In genomic region chr17:28466521-28467048, GRCh38 we compare ENCODE assay signal across 1 cellular context.
TF ChIP-seq lines count a peak whose summit lies in the region.

No MANE protein-coding gene starts in this region.

TF ChIP-seq in K562, 482 proteins besides CTCF, POLR2A, EP300 and RAD21 (continued from another document and continues in another):
- TF ChIP-seq RNF219 (CRISPR knock-in tag; IDR thresholded peaks at IDR 0.05) = no peak
- TF ChIP-seq MXI1 (IDR thresholded peaks at IDR 0.05; ENCODE audit: low read depth, low read length) = no peak
- no peak for TF ChIP-seq U2AF1 (optimal IDR thresholded peaks at IDR 0.05; ENCODE audit: low read depth, low read length)
- no peak for TF ChIP-seq ZNF316 (IDR thresholded peaks at IDR 0.05)
- TF ChIP-seq BACH1 (tag; IDR thresholded peaks at IDR 0.05) = no peak
- TF ChIP-seq ATF3 (IDR thresholded peaks at IDR 0.05) = peak; percentile 52; the same call in 1 of the 2 replicates
- TF ChIP-seq ATF3 (CRISPR knock-in tag; conservative IDR thresholded peaks at IDR 0.05) = no peak
- peak; percentile 44; the same call in 1 of the 2 replicates for TF ChIP-seq ZNF766 (CRISPR knock-in tag; conservative IDR thresholded peaks at IDR 0.05)
- TF ChIP-seq HEY1 (CRISPR knock-in tag; IDR thresholded peaks at IDR 0.05; ENCODE audit: borderline replicate concordance) = no peak
- TF ChIP-seq HDAC3 (IDR thresholded peaks at IDR 0.05; ENCODE audit: borderline replicate concordance, partially characterized antibody) = no peak
- no peak for TF ChIP-seq XRCC4 (IDR thresholded peaks at IDR 0.05; ENCODE audit: extremely low read depth, insufficient read depth, insufficient read length)
- TF ChIP-seq JUN (IDR thresholded peaks at IDR 0.05; ENCODE audit: borderline replicate concordance, low read depth, low read length) = no peak
- TF ChIP-seq JUN (CRISPR knock-in tag; IDR thresholded peaks at IDR 0.05; ENCODE audit: borderline replicate concordance) = no peak
- no peak for TF ChIP-seq USF2 (CRISPR knock-in tag; IDR thresholded peaks at IDR 0.05)
- TF ChIP-seq HOMEZ (CRISPR knock-in tag; IDR thresholded peaks at IDR 0.05) = no peak
- peak; percentile 75 for TF ChIP-seq TAL1 (IDR thresholded peaks at IDR 0.05)
- no peak; a peak in 1 of 4 replicates for TF ChIP-seq TBL1XR1 (IDR thresholded peaks at IDR 0.05; ENCODE audit: low read length in 2 of 2)
- peak; percentile 71 to 74; a peak in 2 of 4 replicates for TF ChIP-seq TRIM24 (IDR thresholded peaks at IDR 0.05)
- TF ChIP-seq ZBTB1 (CRISPR knock-in tag; IDR thresholded peaks at IDR 0.05; ENCODE audit: borderline replicate concordance, low read depth) = no peak
- TF ChIP-seq TRIM28 (IDR thresholded peaks at IDR 0.05) = no peak
- no peak for TF ChIP-seq C11orf30 (IDR thresholded peaks at IDR 0.05; ENCODE audit: low read depth)
- no peak for TF ChIP-seq ZBTB26 (CRISPR knock-in tag; IDR thresholded peaks at IDR 0.05)
- no peak for TF ChIP-seq CC2D1A (IDR thresholded peaks at IDR 0.05)
- TF ChIP-seq SRF (CRISPR knock-in tag; IDR thresholded peaks at IDR 0.05) = no peak
- TF ChIP-seq MNT (conservative IDR thresholded peaks at IDR 0.05) = peak in 1 of 2 experiments; percentile 29; a peak in 1 of 4 replicates
- TF ChIP-seq GABPA (tag; conservative IDR thresholded peaks at IDR 0.05; ENCODE audit: low read depth) = no peak
- no peak for TF ChIP-seq MYNN (IDR thresholded peaks at IDR 0.05)
- no peak for TF ChIP-seq MYNN (CRISPR knock-in tag; IDR thresholded peaks at IDR 0.05)
- TF ChIP-seq TSHZ1 (CRISPR knock-in tag; IDR thresholded peaks at IDR 0.05) = no peak
- TF ChIP-seq GATA2 (CRISPR knock-in tag; IDR thresholded peaks at IDR 0.05) = no peak
- TF ChIP-seq ZNF778 (CRISPR knock-in tag; IDR thresholded peaks at IDR 0.05) = no peak
- no peak for TF ChIP-seq FUS (optimal IDR thresholded peaks at IDR 0.05; ENCODE audit: low read depth, low read length)
- TF ChIP-seq ATF2 (CRISPR knock-in tag; IDR thresholded peaks at IDR 0.05) = no peak
- no peak for TF ChIP-seq ZFP91 (CRISPR knock-in tag; IDR thresholded peaks at IDR 0.05)
- TF ChIP-seq CAMTA2 (CRISPR knock-in tag; conservative IDR thresholded peaks at IDR 0.05) = no peak
- TF ChIP-seq PURB (CRISPR knock-in tag; IDR thresholded peaks at IDR 0.05; ENCODE audit: low read depth) = no peak
- TF ChIP-seq PBX2 (CRISPR knock-in tag; IDR thresholded peaks at IDR 0.05; ENCODE audit: low read depth) = no peak
- 0 out of 2 replicates have a peak, but pooled peaks have one; percentile 12 for TF ChIP-seq PBX2 (tag; conservative IDR thresholded peaks at IDR 0.05; ENCODE audit: low read depth)
- TF ChIP-seq E2F8 (IDR thresholded peaks at IDR 0.05; ENCODE audit: low read depth, partially characterized antibody) = no peak
- TF ChIP-seq HDAC6 (IDR thresholded peaks at IDR 0.05; ENCODE audit: low read depth, low read length) = no peak
- TF ChIP-seq ETV6 (IDR thresholded peaks at IDR 0.05; ENCODE audit: borderline replicate concordance in 1 of 2, low read depth in 2 of 2, low read length in 1 of 2) = no peak
- TF ChIP-seq ETV6 (CRISPR knock-in tag; IDR thresholded peaks at IDR 0.05; ENCODE audit: borderline replicate concordance) = no peak
- TF ChIP-seq ZNF140 (CRISPR knock-in tag; IDR thresholded peaks at IDR 0.05) = no peak
- no peak for TF ChIP-seq ZNF24 (IDR thresholded peaks at IDR 0.05)
